18 cellular contexts compared by ENCODE assay signal in the genomic region with DNA sequence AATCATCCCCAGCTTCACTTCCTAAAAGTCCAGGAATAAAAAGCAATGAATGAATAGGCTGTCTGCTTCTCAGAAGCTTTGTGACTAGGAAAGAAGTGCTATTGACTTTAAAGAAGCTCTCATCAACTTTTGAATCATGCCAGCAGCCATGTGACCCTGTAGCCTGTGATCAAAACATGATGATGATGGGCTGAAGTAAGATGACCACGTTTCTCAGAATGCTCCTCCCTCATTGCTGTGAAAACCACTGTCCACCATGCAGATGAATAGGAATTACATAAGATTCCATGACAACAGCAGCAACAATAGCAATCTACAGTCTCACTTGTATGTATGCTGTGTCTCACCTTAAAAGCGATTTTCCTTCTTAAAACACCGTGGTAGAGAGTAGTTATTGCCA.
DNase-seq lines count a peak whose midpoint lies in the region; TF ChIP-seq lines count a peak whose summit lies in the region.
"Had no signal": no experiment of that assay in that cellular context is flagged by ENCODE, and none has a peak within 500 bp of the region (broad histone marks: within the 10 kb centered on the region; RNA-seq: fewer than 3 reads in every experiment).

No MANE protein-coding gene starts in this region.

- no peaks in the 10 kb centered on the region for H3K36me3 ChIP-seq in transverse colon
- H3K36me3 ChIP-seq: BLaER1 had no signal

- DNase-seq in DMS53 (lab: John Stamatoyannopoulos, UW) (peak; percentile 14), DMS53 treated with DMSO at 0.1 percent for 48 hours (lab: John Stamatoyannopoulos, UW; ENCODE audit: unreplicated experiment) (no peak), amniotic epithelial cell (ENCODE audit: low read depth) (peak; percentile 50), fibroblast of pulmonary artery (ENCODE audit: low read depth) (peak; percentile 35), substantia nigra (lab: John Stamatoyannopoulos, UW) (no peak), NCI-H2171 (lab: John Stamatoyannopoulos, UW) (no peak), transverse colon (no peak), OCI-M1 (lab: John Stamatoyannopoulos, UW) (no peak)
- DNase-seq: DMS 273 treated with DMSO at 0.1 percent for 48 hours; erythroblast; glutamatergic neuron; naive thymus-derived CD8-positive, alpha-beta T cell; posterior cingulate gyrus; trophoblast cell had no signal

- intact Hi-C loops in transverse colon (cut with DNase I; ENCODE audit: low total_unique reads), result no loop called here

- H3K4me3 ChIP-seq in fibroblast of pulmonary artery (replicated peaks; ENCODE audit: low read depth, low read length), result no peak overlapping the region
- no peak overlapping the region for H3K4me3 ChIP-seq in transverse colon
- H3K4me3 ChIP-seq: BLaER1 had no signal

- in situ Hi-C loops in transverse colon (cut with MboI; ENCODE audit: low pct_ligation_motif_present in 1 of 4, low pct_unique_long_range_greater_than_20kb in 1 of 4, low sequenced_read_pairs in 3 of 4), result no loop called here

- WGBS in transverse colon (ENCODE audit: low coverage in 1 of 2), 2 donors, result 58% methylated on average over 2 to 3 of the region's 3 CpGs

- TF ChIP-seq CTCF in fibroblast of pulmonary artery (IDR thresholded peaks at IDR 0.05; ENCODE audit: low read length, missing control alignments), result no peak
- TF ChIP-seq CTCF in transverse colon (IDR thresholded peaks at IDR 0.05), result no peak

- peak overlapping the region; percentile 64 for H3K27ac ChIP-seq in substantia nigra (ENCODE audit: low read depth, low read length, poor library complexity, severe bottlenecking)
- H3K27ac ChIP-seq in transverse colon, result no peak overlapping the region
- H3K27ac ChIP-seq: 22Rv1, BLaER1, HL-60, KMS-11 had no signal

- no peaks in the 10 kb centered on the region for H3K27me3 ChIP-seq in transverse colon
- H3K27me3 ChIP-seq: BLaER1 had no signal

- TF ChIP-seq EP300 in transverse colon (IDR thresholded peaks at IDR 0.05; ENCODE audit: low read depth), result no peak

- no peak for TF ChIP-seq POLR2A in transverse colon (IDR thresholded peaks at IDR 0.05)

- peaks cover 0 to 12% (median 2%) of the 10 kb centered on the region in 4 donors for H3K4me1 ChIP-seq in transverse colon
- H3K4me1 ChIP-seq: BLaER1 had no signal

- H3K9me3 ChIP-seq in transverse colon, result no peaks in the 10 kb centered on the region
- H3K9me3 ChIP-seq: BLaER1 had no signal

Comparison
In these comparisons a context has a peak if more than half of its experiments do, and no peak if none do; other contexts are left out.
1. DNase-seq: peak in DMS53 (single experiment), amniotic epithelial cell (single experiment) and fibroblast of pulmonary artery (single experiment); none in DMS53 treated with DMSO at 0.1 percent for 48 hours (single experiment), substantia nigra (0 of 49), NCI-H2171 (single experiment), transverse colon (single experiment) and OCI-M1 (single experiment).